Comparison of ENCODE assay signal across 15 cellular contexts in genomic region chr20:45850926-45851325, GRCh38. TPM values are rescaled to one million over a fixed set of nuclear protein-coding genes. Genes with fewer than 3 reads are reported as not detected.
"Had no signal": no experiment of that assay in that cellular context is flagged by ENCODE, and none has a peak within 500 bp of the region (broad histone marks: within the 10 kb centered on the region; RNA-seq: fewer than 3 reads in every experiment).

No MANE protein-coding gene starts in this region.

- H3K9me3 ChIP-seq: psoas muscle, sigmoid colon, spleen had no signal

- DNase-seq: activated CD8-positive, alpha-beta memory T cell treated with anti-CD3 and anti-CD28 coated beads for 24 hours; activated effector memory CD4-positive, alpha-beta T cell treated with anti-CD3 and anti-CD28 coated beads, Interleukin-2, amount 50 U/mL, for 16 hours; activated T-cell treated with anti-CD3 and anti-CD28 coated beads, Interleukin-2, amount 50 U/mL, for 72 hours; head of caudate nucleus; naive thymus-derived CD8-positive, alpha-beta T cell; psoas muscle; sigmoid colon; spleen; stimulated activated CD4-positive, alpha-beta T cell treated with anti-CD3 and anti-CD28 coated beads, Interleukin-4, amount 100 ng/mL, for 4 hours; stimulated activated naive B cell treated with anti-CD40 and anti-IgM and Interleukin-4, amounts not matched to agents 10 μg/mL and 1 μg/mL and 100 μg/mL, for 72 hours had no signal

- FAIRE-seq: frontal cortex had no signal

- ATAC-seq: activated CD4-positive, CD25-positive, alpha-beta regulatory T cell treated with anti-CD3 and anti-CD28 coated beads, Interleukin-2, amount 50 U/mL, for 24 hours; activated T-cell treated with anti-CD3 and anti-CD28 coated beads, Interleukin-2, amount 50 U/mL, for 72 hours; naive thymus-derived CD8-positive, alpha-beta T cell; psoas muscle; stimulated activated naive B cell treated with anti-CD40 and anti-IgM and Interleukin-4, amounts not matched to agents 10 μg/mL and 1 μg/mL and 100 μg/mL, for 72 hours had no signal

- H3K27me3 ChIP-seq: sigmoid colon, spleen had no signal

- H3K4me3 ChIP-seq: psoas muscle, sigmoid colon, spleen had no signal

- H3K27ac ChIP-seq: psoas muscle, sigmoid colon, spleen had no signal

RNA-seq across cellular contexts. Expression of gene TNNC2, which starts 23.8 kb away (rescaled TPM):
- total RNA-seq: dermis microvascular lymphatic vessel endothelial cell; epithelial cell of proximal tubule; frontal cortex; T-helper 2 cell treated with Interferon-gamma antibody and Interleukin-4, amounts not matched to agents 100 ng/mL and 5 ng/mL, for 36 hours had no signal
